ENCODE assay signal across 22 cellular contexts in the genomic region with DNA sequence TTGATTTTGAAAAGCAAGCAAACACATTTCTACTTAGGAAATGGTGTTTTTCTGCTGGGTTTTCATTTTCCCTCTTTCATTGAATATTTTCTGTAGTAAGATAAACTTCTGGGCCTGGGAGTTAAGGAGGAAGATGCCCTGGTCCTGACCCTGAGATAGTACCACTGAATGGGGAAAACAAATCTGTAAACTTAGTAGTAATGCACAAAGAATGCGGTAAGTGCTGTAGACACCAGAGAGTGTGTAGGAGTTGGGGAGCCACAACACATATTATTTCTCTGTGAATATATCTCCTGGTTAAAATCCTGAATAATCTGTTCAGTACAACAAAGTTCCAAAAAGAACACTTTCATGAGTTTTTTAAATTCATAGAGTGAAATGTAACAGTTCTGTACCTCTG.
DNase-seq lines count a peak whose midpoint lies in the region; ATAC-seq and TF ChIP-seq lines count a peak whose summit lies in the region.
"Had no signal": no experiment of that assay in that cellular context is flagged by ENCODE, and none has a peak within 500 bp of the region (broad histone marks: within the 10 kb centered on the region; RNA-seq: fewer than 3 reads in every experiment).

No MANE protein-coding gene starts in this region.

- ATAC-seq in omental fat pad (ENCODE audit: low FRiP score): peak; percentile 68
- ATAC-seq in HG02973 (IDR thresholded peaks at IDR 0.05; ENCODE audit: unreplicated experiment): no peak
- ATAC-seq: sciatic nerve; stimulated activated naive B cell treated with anti-CD40 and anti-IgM and Interleukin-4, amounts not matched to agents 10 μg/mL and 1 μg/mL and 100 μg/mL, for 72 hours had no signal

- peak overlapping the region; percentile 8 for H3K27ac ChIP-seq in brain microvascular endothelial cell
- H3K27ac ChIP-seq in Karpas-422 (ENCODE audit: low read length): no peak overlapping the region
- H3K27ac ChIP-seq: ovary had no signal

- DNase-seq in COLO829 (ENCODE audit: low spot score): peak; percentile 5
- DNase-seq in LHCN-M2 (ENCODE audit: low read depth): peak; percentile 46
- peak; percentile 53 for DNase-seq in brain microvascular endothelial cell
- no peak for DNase-seq in omental fat pad (ENCODE audit: low spot score)
- DNase-seq in Karpas-422: no peak
- DNase-seq in cortex of kidney (lab: John Stamatoyannopoulos, UW): no peak
- no peak for DNase-seq in NCI-H2171 treated with DMSO at 0.1 percent for 48 hours (lab: John Stamatoyannopoulos, UW)
- DNase-seq: activated CD4-positive, alpha-beta memory T cell treated with anti-CD3 and anti-CD28 coated beads, Interleukin-2, amount 10 ng/mL, durations not matched to agents 7 days and 5 days; activated naive CD4-positive, alpha-beta T cell treated with anti-CD3 and anti-CD28 coated beads for 36 hours; AML-193; COR-L47; endodermal cell; hippocampal formation; naive B cell; NCI-H1105; NCI-H2081 treated with DMSO at 0.1 percent for 48 hours; NCI-H526 treated with DMSO at 0.1 percent for 48 hours; ovary; SHP77 treated with DMSO at 0.1 percent for 48 hours; stimulated activated naive B cell treated with anti-CD40 and anti-IgM and Interleukin-4, amounts not matched to agents 10 μg/mL and 1 μg/mL and 100 μg/mL, for 72 hours had no signal

- no peaks in the 10 kb centered on the region for H3K27me3 ChIP-seq in brain microvascular endothelial cell (replicated peaks)
- H3K27me3 ChIP-seq in Karpas-422 (ENCODE audit: low read length): no peaks in the 10 kb centered on the region
- H3K27me3 ChIP-seq: ovary had no signal

- no peaks in the 10 kb centered on the region for H3K4me1 ChIP-seq in Karpas-422 (ENCODE audit: low read length)

- H3K9ac ChIP-seq in Karpas-422 (ENCODE audit: low read length): no peak overlapping the region

- H4K20me1 ChIP-seq in Karpas-422 (ENCODE audit: insufficient read depth, low read depth, low read length): no peaks in the 10 kb centered on the region

- TF ChIP-seq CTCF in brain microvascular endothelial cell (IDR thresholded peaks at IDR 0.05; ENCODE audit: low read depth, low read length, missing control alignments) (no peak), omental fat pad (IDR thresholded peaks at IDR 0.05) (no peak)

- no peaks in the 10 kb centered on the region for H3K9me2 ChIP-seq in Karpas-422 (replicated peaks; ENCODE audit: insufficient read depth, low read length)

- H3K9me3 ChIP-seq in Karpas-422 (ENCODE audit: low read length): no peaks in the 10 kb centered on the region
- H3K9me3 ChIP-seq: ovary had no signal

- H3K79me2 ChIP-seq in Karpas-422 (ENCODE audit: low read length): peaks cover 46% of the 10 kb centered on the region

- no peak overlapping the region for H2AFZ ChIP-seq in Karpas-422 (ENCODE audit: low read length)

- H3K4me3 ChIP-seq in brain microvascular endothelial cell (ENCODE audit: low read depth, low read length) (no peak overlapping the region), Karpas-422 (ENCODE audit: low read length) (no peak overlapping the region)
- H3K4me3 ChIP-seq: ovary had no signal

- in situ Hi-C loops in brain microvascular endothelial cell (cut with HindIII; ENCODE audit: low pct_ligation_motif_present, low sequenced_read_pairs): no loop called here

- no peak overlapping the region for H3K4me2 ChIP-seq in Karpas-422 (ENCODE audit: low read depth, low read length, poor library complexity, severe bottlenecking)

- no peaks in the 10 kb centered on the region for H3K36me3 ChIP-seq in brain microvascular endothelial cell (replicated peaks)
- H3K36me3 ChIP-seq in Karpas-422 (ENCODE audit: insufficient read depth, low read length): peaks cover 35% of the 10 kb centered on the region
- H3K36me3 ChIP-seq: ovary had no signal

Comparison
In these comparisons a context has a peak if more than half of its experiments do, and no peak if none do; other contexts are left out.
1. DNase-seq: peak in COLO829 (single experiment), LHCN-M2 (single experiment) and brain microvascular endothelial cell (single experiment); none in omental fat pad (single experiment), Karpas-422 (single experiment), cortex of kidney (single experiment) and NCI-H2171 treated with DMSO at 0.1 percent for 48 hours (single experiment).